ENCODE assay signal across 33 cellular contexts in the genomic region with DNA sequence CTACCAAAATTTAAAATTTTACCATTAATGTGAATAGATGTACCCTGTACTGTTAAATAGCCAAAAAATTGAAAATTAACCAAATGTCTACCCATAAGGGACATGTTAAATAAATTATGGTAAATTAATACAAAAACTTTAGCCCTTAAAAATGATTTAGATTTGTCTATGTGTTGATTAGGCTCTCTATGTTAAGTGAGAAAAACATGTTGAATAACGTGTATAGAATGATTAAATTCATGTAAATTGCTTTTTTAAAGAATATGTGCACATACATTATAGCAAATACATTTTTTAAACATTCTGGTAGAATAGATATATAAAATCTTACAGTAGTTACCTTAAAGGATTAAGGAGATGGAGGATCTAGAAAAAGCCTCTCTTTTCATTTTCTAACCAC. TPM values are rescaled to one million over a fixed set of nuclear protein-coding genes. Genes with fewer than 3 reads are reported as not detected.
DNase-seq lines count a peak whose midpoint lies in the region; ATAC-seq, FAIRE-seq and TF ChIP-seq lines count a peak whose summit lies in the region.
"Had no signal": no experiment of that assay in that cellular context is flagged by ENCODE, and none has a peak within 500 bp of the region (broad histone marks: within the 10 kb centered on the region; RNA-seq: fewer than 3 reads in every experiment).

No MANE protein-coding gene starts in this region.

- TF ChIP-seq RAD21 in GM12878 (IDR thresholded peaks at IDR 0.05; ENCODE audit: insufficient read depth, low read depth, low read length), result no peak

- no peaks in the 10 kb centered on the region for H3K27me3 Mint-ChIP-seq in T-helper 2 cell treated with Interferon-gamma antibody and Interleukin-4, amounts not matched to agents 5 μg/mL and 100 μg/mL, for 36 hours (ENCODE audit: low read depth)
- H3K27me3 Mint-ChIP-seq: B cell; CD4-positive, alpha-beta memory T cell; CD4-positive, alpha-beta T cell; CD4-positive, CD25-positive, alpha-beta regulatory T cell; CD8-positive, alpha-beta memory T cell had no signal

- no peak overlapping the region for H3K4me3 ChIP-seq in GM12878
- H3K4me3 ChIP-seq: A549; BLaER1; BLaER1 treated with 17β-estradiol and CSF1 and Interleukin-3, amounts not matched to agents 10 nM and 100 nM had no signal

- no peak overlapping the region for H3K27ac Mint-ChIP-seq in T-helper 2 cell treated with Interferon-gamma antibody and Interleukin-4, amounts not matched to agents 5 μg/mL and 100 μg/mL, for 36 hours
- H3K27ac Mint-ChIP-seq: B cell; CD14-positive monocyte; CD4-positive, alpha-beta memory T cell; CD4-positive, alpha-beta T cell; CD4-positive, CD25-positive, alpha-beta regulatory T cell; CD8-positive, alpha-beta T cell had no signal

- H3K4me1 Mint-ChIP-seq in T-helper 2 cell treated with Interferon-gamma antibody and Interleukin-4, amounts not matched to agents 5 μg/mL and 100 μg/mL, for 36 hours (ENCODE audit: low read depth), result peaks cover 5% of the 10 kb centered on the region

- CTCF ChIA-PET in GM12878 (lab: Yijun Ruan, JAX), result no interaction called here

- H3K4me3 Mint-ChIP-seq in T-helper 2 cell treated with Interferon-gamma antibody and Interleukin-4, amounts not matched to agents 5 μg/mL and 100 μg/mL, for 36 hours, result no peak overlapping the region
- H3K4me3 Mint-ChIP-seq: B cell; CD14-positive monocyte; CD4-positive, alpha-beta memory T cell; CD4-positive, alpha-beta T cell; CD4-positive, CD25-positive, alpha-beta regulatory T cell; CD8-positive, alpha-beta memory T cell; CD8-positive, alpha-beta T cell had no signal

- POLR2A ChIA-PET in GM12878 (lab: Charles Lee), result no interaction called here

- no peak overlapping the region for H3K27ac ChIP-seq in GM12878 (ENCODE audit: control insufficient read depth, insufficient read depth)
- H3K27ac ChIP-seq: 22Rv1; A549; BLaER1; BLaER1 treated with 17β-estradiol and CSF1 and Interleukin-3, amounts not matched to agents 10 nM and 100 nM; C4-2B had no signal

- H3K9me3 Mint-ChIP-seq in T-helper 2 cell treated with Interferon-gamma antibody and Interleukin-4, amounts not matched to agents 5 μg/mL and 100 μg/mL, for 36 hours, result no peaks in the 10 kb centered on the region
- H3K9me3 Mint-ChIP-seq: CD14-positive monocyte; CD4-positive, alpha-beta T cell; CD4-positive, CD25-positive, alpha-beta regulatory T cell; CD8-positive, alpha-beta memory T cell; CD8-positive, alpha-beta T cell had no signal

- peaks cover 0 to 4% of the 10 kb centered on the region in 2 experiments; a peak in 3 of 4 replicates for H3K36me3 ChIP-seq in GM12878 (ENCODE audit: control insufficient read depth in 2 of 2, insufficient read depth in 2 of 2, low read length in 1 of 2)
- H3K36me3 ChIP-seq: BE2C had no signal

- SMC1A ChIA-PET in GM12878 (lab: Charles Lee; ENCODE audit: uncharacterized antibody, unreplicated experiment), result interaction anchor here (2.5 kb wide), 1 partner anchor 12 kb away, joined by 15 read pairs; no protein-coding TSS in a partner anchor

- RAD21 ChIA-PET in GM12878 (lab: Charles Lee; ENCODE audit: unreplicated experiment), result interaction anchor here (1.2 kb wide), 1 partner anchor 33 kb away, joined by 3 read pairs; no protein-coding TSS in a partner anchor

- H3K36me3 Mint-ChIP-seq in T-helper 2 cell treated with Interferon-gamma antibody and Interleukin-4, amounts not matched to agents 5 μg/mL and 100 μg/mL, for 36 hours (ENCODE audit: low read depth), result peaks cover 19% of the 10 kb centered on the region
- H3K36me3 Mint-ChIP-seq: CD4-positive, alpha-beta memory T cell; CD8-positive, alpha-beta memory T cell; CD8-positive, alpha-beta T cell had no signal

- H3K79me2 ChIP-seq in GM12878 (ENCODE audit: control insufficient read depth, insufficient read depth, low read length), result no peaks in the 10 kb centered on the region

- ATAC-seq in GM12878, result peak; percentile 47; the same call in 2 of the 3 replicates
- ATAC-seq: A549; CD8-positive, alpha-beta T cell had no signal

- no peak for TF ChIP-seq CTCF in GM12878 (IDR thresholded peaks at IDR 0.05 in 2 of 3, conservative IDR thresholded peaks at IDR 0.05 in 1 of 3; ENCODE audit: control insufficient read depth in 2 of 3, extremely low read depth in 1 of 3, insufficient read depth in 1 of 3, low read depth in 3 of 3, low read length in 3 of 3)

- 100% methylated on average over 1 of the region's 1 CpG for WGBS in GM12878 (ENCODE audit: insufficient coverage, insufficient replicate concordance, low lambda C conversion rate, missing lambda C conversion rate)

- TF ChIP-seq POLR2A in GM12878 (IDR thresholded peaks at IDR 0.05; ENCODE audit: low read depth, low read length), result no peak

- H3K27me3 ChIP-seq in GM12878 (replicated peaks in 1 of 2; ENCODE audit: control insufficient read depth in 2 of 2, insufficient read depth in 2 of 2, low read length in 1 of 2), result no peaks in the 10 kb centered on the region
- H3K27me3 ChIP-seq: BE2C; BLaER1; BLaER1 treated with 17β-estradiol and CSF1 and Interleukin-3, amounts not matched to agents 10 nM and 100 nM had no signal

- no peak overlapping the region for H2AFZ ChIP-seq in GM12878 (ENCODE audit: control insufficient read depth, low read depth, low read length)

- DNase-seq in MV-4-11 (lab: John Stamatoyannopoulos, UW) (peak; percentile 12), GM12878 (ENCODE audit: low read depth, low spot score) (no peak), Kasumi-1 (lab: John Stamatoyannopoulos, UW) (no peak)
- DNase-seq in T-helper 2 cell treated with Interferon-gamma antibody and Interleukin-4, amounts not matched to agents 5 μg/mL and 100 μg/mL, for 36 hours (ENCODE audit: low spot score), result no peak
- DNase-seq: 8988T; ACHN; AML-193; BE2C; C1 segment of cervical spinal cord; Caco-2; Calu3; CD4-positive, alpha-beta memory T cell; CD4-positive, alpha-beta T cell; CD4-positive, CD25-positive, alpha-beta regulatory T cell; CD8-positive, alpha-beta memory T cell; CD8-positive, alpha-beta T cell; COR-L47; DMS 273 treated with DMSO at 0.1 percent for 48 hours; DMS153; DMS53; DMS79; DMS79 treated with DMSO at 0.1 percent for 48 hours; DND-41; EL had no signal

- no peaks in the 10 kb centered on the region for H3K9me3 ChIP-seq in GM12878 (replicated peaks; ENCODE audit: control insufficient read depth, insufficient read depth, low read length)
- H3K9me3 ChIP-seq: A549; BE2C; BLaER1; BLaER1 treated with 17β-estradiol and CSF1 and Interleukin-3, amounts not matched to agents 10 nM and 100 nM; Caco-2 had no signal

- H4K20me1 ChIP-seq in GM12878 (ENCODE audit: control insufficient read depth, insufficient read depth), result no peaks in the 10 kb centered on the region
- H4K20me1 ChIP-seq: BLaER1; BLaER1 treated with 17β-estradiol and CSF1 and Interleukin-3, amounts not matched to agents 10 nM and 100 nM had no signal

- in situ Hi-C loops in GM12878 (cut with MboI), result no loop called here

- no TSS peak for BruUV-seq in GM12878 (replicated peaks; lab: Mats Ljungman, UMichigan)

- no peak overlapping the region for H3K4me2 ChIP-seq in GM12878 (ENCODE audit: control insufficient read depth, insufficient read depth)
- H3K4me2 ChIP-seq: A549; BLaER1; BLaER1 treated with 17β-estradiol and CSF1 and Interleukin-3, amounts not matched to agents 10 nM and 100 nM had no signal

- intact Hi-C loops in GM12878 (cut with micrococcal nuclease; ENCODE audit: unreplicated experiment), result no loop called here

- no peak for FAIRE-seq in GM12878 (lab: Jason Lieb, UNC)
- FAIRE-seq: A204.1, A549, D721Med had no signal

- peaks cover 8% of the 10 kb centered on the region; the same call in 1 of the 2 replicates for H3K4me1 ChIP-seq in GM12878 (ENCODE audit: control insufficient read depth, insufficient read depth, low read length)
- H3K4me1 ChIP-seq: BE2C, BLaER1 had no signal

- TF ChIP-seq EP300 in GM12878 (IDR thresholded peaks at IDR 0.05; ENCODE audit: borderline replicate concordance in 1 of 2, control insufficient read depth in 1 of 2, low read depth in 2 of 2, low read length in 2 of 2), result no peak

- no peak overlapping the region for H3K9ac ChIP-seq in GM12878 (ENCODE audit: control insufficient read depth, insufficient read depth, low read length)
- H3K9ac ChIP-seq: BLaER1; BLaER1 treated with 17β-estradiol and CSF1 and Interleukin-3, amounts not matched to agents 10 nM and 100 nM had no signal

TF ChIP-seq in GM12878, 131 proteins besides CTCF, POLR2A, EP300 and RAD21:
- TF ChIP-seq EGR1 (IDR thresholded peaks at IDR 0.05; ENCODE audit: borderline replicate concordance in 1 of 2, low read depth in 2 of 2, low read length in 2 of 2) (no peak), ZNF24 (IDR thresholded peaks at IDR 0.05) (no peak), NFXL1 (IDR thresholded peaks at IDR 0.05; ENCODE audit: borderline replicate concordance) (0 out of 2 replicates have a peak, but pooled peaks have one; percentile 75)
- TF ChIP-seq, protein P1, sequence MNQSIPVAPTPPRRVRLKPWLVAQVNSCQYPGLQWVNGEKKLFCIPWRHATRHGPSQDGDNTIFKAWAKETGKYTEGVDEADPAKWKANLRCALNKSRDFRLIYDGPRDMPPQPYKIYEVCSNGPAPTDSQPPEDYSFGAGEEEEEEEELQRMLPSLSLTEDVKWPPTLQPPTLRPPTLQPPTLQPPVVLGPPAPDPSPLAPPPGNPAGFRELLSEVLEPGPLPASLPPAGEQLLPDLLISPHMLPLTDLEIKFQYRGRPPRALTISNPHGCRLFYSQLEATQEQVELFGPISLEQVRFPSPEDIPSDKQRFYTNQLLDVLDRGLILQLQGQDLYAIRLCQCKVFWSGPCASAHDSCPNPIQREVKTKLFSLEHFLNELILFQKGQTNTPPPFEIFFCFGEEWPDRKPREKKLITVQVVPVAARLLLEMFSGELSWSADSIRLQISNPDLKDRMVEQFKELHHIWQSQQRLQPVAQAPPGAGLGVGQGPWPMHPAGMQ (IDR thresholded peaks at IDR 0.05; ENCODE audit: borderline replicate concordance), result no peak
TF ChIP-seq in GM12878: peak in this region for 1.

RNA-seq across cellular contexts. Expression of a gene that starts 59.5 kb away (rescaled TPM):
- 65.4 and 73.6 TPM in 2 replicates for total RNA-seq in GM12878 (2013; cell fraction: nucleolus; rRNA removed)
- total RNA-seq in GM12878 (2014; rRNA removed), result 20.0 and 23.1 TPM in 2 replicates
- total RNA-seq in GM12878 (2014; rRNA removed; fragmentation: Illumina TruSeq; extraction: Trizol), result 24.2 and 25.6 TPM in 2 replicates
- 14.5 and 15.0 TPM in 2 replicates for total RNA-seq in GM12878 (2021)
- polyA plus RNA-seq in GM12878 (2011; ENCODE audit: low read depth), result 2.6 TPM
- polyA plus RNA-seq in GM12878 (2011; rRNA removed), result 12.3 and 20.7 TPM in 2 replicates
- 4.4 and 5.3 TPM in 2 replicates for polyA plus RNA-seq in GM12878 (2011; cell fraction: cytosol; rRNA removed)
- 9.0 and 11.1 TPM in 2 replicates for polyA plus RNA-seq in GM12878 (2011; cell fraction: nucleus; rRNA removed)
- 4.9 and 6.0 TPM in 2 replicates for polyA plus RNA-seq in GM12878 (2012)
- 18.6 and 22.4 TPM in 2 replicates for polyA plus RNA-seq in GM12878 (2014; fragmentation: Illumina TruSeq; extraction: Trizol)
- polyA plus RNA-seq in GM12878 (2014; fragmentation: Nextera tagmentation; extraction: Ambion mirVana), result 1 to 10 TPM; 4.0 to 4.2 TPM
- polyA plus RNA-seq in GM12878 (2014; rRNA removed), result 8.1 and 8.7 TPM in 2 replicates
- polyA plus RNA-seq in GM12878 (2016; fragmentation: Nextera tagmentation; extraction: Ambion mirVana), result 10 to 100 TPM; 12.2 to 13.4 TPM
- 32.0 and 34.5 TPM in 2 replicates for polyA minus RNA-seq in GM12878 (2011; rRNA and poly(A)+ RNA removed)
- 6.3 and 7.4 TPM in 2 replicates for polyA minus RNA-seq in GM12878 (2011; cell fraction: cytosol; rRNA and poly(A)+ RNA removed)
- polyA minus RNA-seq in GM12878 (2011; cell fraction: nucleus; rRNA and poly(A)+ RNA removed), result 21.9 and 47.4 TPM in 2 replicates
